8 cellular contexts compared by ENCODE assay signal in genomic region chr22:20859615-20860014, GRCh38. TPM values are rescaled to one million over a fixed set of nuclear protein-coding genes. Genes with fewer than 3 reads are reported as not detected.
DNase-seq lines count a peak whose midpoint lies in the region; ATAC-seq and TF ChIP-seq lines count a peak whose summit lies in the region.

No MANE protein-coding gene starts in this region.

- no peaks in the 10 kb centered on the region for H3K27me3 Mint-ChIP-seq in activated naive CD4-positive, alpha-beta T cell treated with anti-CD3 and anti-CD28 coated beads, Interleukin-2, amount 10 ng/mL, durations not matched to agents 7 days and 5 days

- DNase-seq in activated naive CD4-positive, alpha-beta T cell treated with anti-CD3 and anti-CD28 coated beads, Interleukin-2, amount 10 ng/mL, durations not matched to agents 7 days and 5 days, result no peak
- no peak for DNase-seq in activated naive CD4-positive, alpha-beta T cell treated with Interleukin-2 at 50 U/mL for 16 hours
- DNase-seq in astrocyte of the cerebellum (ENCODE audit: low read depth) (no peak), medulla oblongata (ENCODE audit: extremely low spot score) (peak; percentile 11), upper lobe of right lung (peak; percentile 18), GM19238 (ENCODE audit: insufficient read length, low spot score) (no peak), left colon (no peak)

- peaks cover 55% of the 10 kb centered on the region for H3K4me1 ChIP-seq in upper lobe of right lung

- no peaks in the 10 kb centered on the region for H3K9me3 Mint-ChIP-seq in activated naive CD4-positive, alpha-beta T cell treated with anti-CD3 and anti-CD28 coated beads, Interleukin-2, amount 10 ng/mL, durations not matched to agents 7 days and 5 days

- H3K9me3 ChIP-seq in upper lobe of right lung, result no peaks in the 10 kb centered on the region

- ATAC-seq in upper lobe of right lung (no peak), HG02798 (IDR thresholded peaks at IDR 0.05; ENCODE audit: poor library complexity, unreplicated experiment) (no peak), left colon (no peak)

- intact Hi-C loops in upper lobe of right lung (cut with DNase I) (loop anchor here (10.0 kb wide), 1 partner anchor 65 kb away; no protein-coding TSS in a partner anchor), left colon (cut with DNase I, micrococcal nuclease) (loop anchor here in 1 of 2 donors (10.0 kb wide), 1 partner anchor 55 kb away; the partner anchor contains the start of gene CRKL)

- peaks cover 53% of the 10 kb centered on the region for H3K4me1 Mint-ChIP-seq in activated naive CD4-positive, alpha-beta T cell treated with anti-CD3 and anti-CD28 coated beads, Interleukin-2, amount 10 ng/mL, durations not matched to agents 7 days and 5 days

- peak overlapping the region; percentile 77 for H3K27ac Mint-ChIP-seq in activated naive CD4-positive, alpha-beta T cell treated with anti-CD3 and anti-CD28 coated beads, Interleukin-2, amount 10 ng/mL, durations not matched to agents 7 days and 5 days

- H3K4me3 Mint-ChIP-seq in activated naive CD4-positive, alpha-beta T cell treated with anti-CD3 and anti-CD28 coated beads, Interleukin-2, amount 10 ng/mL, durations not matched to agents 7 days and 5 days, result peak overlapping the region; percentile 78

- peaks cover 17% of the 10 kb centered on the region for H3K36me3 Mint-ChIP-seq in activated naive CD4-positive, alpha-beta T cell treated with anti-CD3 and anti-CD28 coated beads, Interleukin-2, amount 10 ng/mL, durations not matched to agents 7 days and 5 days

- peaks cover 11% of the 10 kb centered on the region for H3K36me3 ChIP-seq in upper lobe of right lung

- CTCF ChIA-PET in activated naive CD4-positive, alpha-beta T cell treated with anti-CD3 and anti-CD28 coated beads, Interleukin-2, amount 10 ng/mL, durations not matched to agents 7 days and 5 days (lab: Charles Lee), result no interaction called here

- in situ Hi-C loops in astrocyte of the cerebellum (cut with HindIII; ENCODE audit: low sequenced_read_pairs), result no loop called here

- H3K27ac ChIP-seq in upper lobe of right lung, result peak overlapping the region; percentile 89

- no peak for TF ChIP-seq CTCF in astrocyte of the cerebellum (IDR thresholded peaks at IDR 0.05; ENCODE audit: low read depth, low read length, missing control alignments)
- TF ChIP-seq CTCF in upper lobe of right lung (IDR thresholded peaks at IDR 0.05), result no peak

- no peaks in the 10 kb centered on the region for H3K27me3 ChIP-seq in upper lobe of right lung

- H3K4me3 ChIP-seq in astrocyte of the cerebellum (ENCODE audit: low read depth, low read length), result peak overlapping the region; percentile 68
- peak overlapping the region; percentile 96 for H3K4me3 ChIP-seq in upper lobe of right lung

RNA-seq across cellular contexts. Expression of gene SNAP29, which starts 0.8 kb away (rescaled TPM):
- total RNA-seq in upper lobe of right lung (24.3 TPM), left colon (10 to 100 TPM; 26.3 to 30.3 TPM)

RNA-seq across cellular contexts. Expression of gene PI4KA, which starts 1.0 kb away (rescaled TPM):
- total RNA-seq in upper lobe of right lung (113 TPM), left colon (10 to 100 TPM; 77.3 to 82.4 TPM)

RNA-seq across cellular contexts. Expression of gene CRKL, which starts 57.6 kb away (rescaled TPM):
- 60.8 TPM for total RNA-seq in upper lobe of right lung
- total RNA-seq in left colon, result 10 to 100 TPM; 51.3 to 60.9 TPM

Comparison
In these comparisons a context has a peak if more than half of its experiments do, and no peak if none do; other contexts are left out.
1. DNase-seq: peak in medulla oblongata (single experiment) and upper lobe of right lung (single experiment); none in activated naive CD4-positive, alpha-beta T cell treated with anti-CD3 and anti-CD28 coated beads, Interleukin-2, amount 10 ng/mL, durations not matched to agents 7 days and 5 days (single experiment), activated naive CD4-positive, alpha-beta T cell treated with Interleukin-2 at 50 U/mL for 16 hours (single experiment), astrocyte of the cerebellum (single experiment), GM19238 (single experiment) and left colon (0 of 2).